In the genomic region with DNA sequence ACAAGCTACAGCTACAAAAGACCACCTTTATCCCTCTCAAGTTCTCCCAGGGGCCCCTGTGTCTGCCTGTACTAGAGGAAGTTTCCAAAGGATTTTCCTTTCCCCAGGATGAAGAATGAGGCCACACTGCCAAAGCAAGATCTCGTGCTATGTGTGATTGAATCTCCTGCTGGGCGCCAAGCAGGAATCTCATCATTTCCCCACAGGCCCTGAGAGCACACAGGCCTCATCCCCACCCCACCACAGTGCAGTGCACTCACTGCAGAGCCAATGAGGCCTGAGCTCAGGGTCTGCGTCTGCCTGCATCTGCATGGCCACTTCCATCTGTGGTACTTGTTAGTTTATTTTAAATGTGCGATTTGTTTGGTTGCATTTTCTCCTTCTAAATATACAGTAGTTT, we compare ENCODE assay signal across 26 cellular contexts.
A peak's percentile ranks its signal among the peaks of the same experiment; 100 is the strongest.
DNase-seq lines count a peak whose midpoint lies in the region; ATAC-seq and TF ChIP-seq lines count a peak whose summit lies in the region.
"Had no signal": no experiment of that assay in that cellular context is flagged by ENCODE, and none has a peak within 500 bp of the region (broad histone marks: within the 10 kb centered on the region; RNA-seq: fewer than 3 reads in every experiment).

No MANE protein-coding gene starts in this region.

- intact Hi-C loops in heart right ventricle (cut with DNase I) = no loop called here
- intact Hi-C loops in left cardiac atrium (cut with DNase I) = no loop called here
- intact Hi-C loops in left ventricle myocardium superior (cut with micrococcal nuclease) = no loop called here
- intact Hi-C loops in Right ventricle myocardium superior (cut with DNase I) = no loop called here
- intact Hi-C loops in dorsolateral prefrontal cortex (cut with DNase I) = no loop called here

- peak in 7 of 8 donors; percentile 51 to 90 (median 78) for ATAC-seq in heart right ventricle
- ATAC-seq in left cardiac atrium = no peak
- peak; percentile 53 for ATAC-seq in left ventricle myocardium superior
- no peak for ATAC-seq in Right ventricle myocardium superior (ENCODE audit: poor library complexity)
- ATAC-seq: A549, GM12878 had no signal

- WGBS in heart right ventricle, 2 donors = 60 to 62% methylated on average over 4 of the region's 4 CpGs
- no CpG with 5 or more reads among the region's 4 CpGs for WGBS in mesendoderm (ENCODE audit: extremely low coverage, insufficient coverage, low lambda C conversion rate)
- WGBS in neuronal stem cell (ENCODE audit: extremely low coverage in 2 of 2, insufficient read length in 2 of 2, insufficient replicate concordance in 1 of 2), 2 donors = no CpG with 5 or more reads among the region's 4 CpGs

- H3K56ac ChIP-seq in mesendoderm (ENCODE audit: low read length) = no peak overlapping the region

- H3K23ac ChIP-seq in mesendoderm (ENCODE audit: low read length) = no peak overlapping the region
- H3K23ac ChIP-seq in neuronal stem cell (ENCODE audit: low read depth, low read length, poor library complexity) = no peak overlapping the region

- TF ChIP-seq CTCF in heart right ventricle (IDR thresholded peaks at IDR 0.05) (no peak), dorsolateral prefrontal cortex (IDR thresholded peaks at IDR 0.05 in 54 of 56, conservative IDR thresholded peaks at IDR 0.05 in 2 of 56; ENCODE audit: low read depth in 1 of 56, partially characterized antibody in 56 of 56) (no peak)

- H2BK15ac ChIP-seq in mesendoderm (replicated peaks; ENCODE audit: low read depth) (no peak overlapping the region), neuronal stem cell (ENCODE audit: low read length) (no peak overlapping the region)

- H4K91ac ChIP-seq in neuronal stem cell (ENCODE audit: low read depth, low read length, poor library complexity) = no peak overlapping the region

- H3K36me3 ChIP-seq in heart right ventricle (no peaks in the 10 kb centered on the region), mesendoderm (ENCODE audit: control insufficient read depth, insufficient read depth, low read length) (no peaks in the 10 kb centered on the region), neuronal stem cell (replicated peaks in 1 of 2; ENCODE audit: control insufficient read depth in 2 of 2, insufficient read depth in 2 of 2, low read length in 2 of 2) (no peaks in the 10 kb centered on the region)
- H3K36me3 ChIP-seq: BE2C, BLaER1 had no signal

- H3K9ac ChIP-seq in mesendoderm (ENCODE audit: low read length) (no peak overlapping the region), neuronal stem cell (ENCODE audit: low read depth, low read length, poor library complexity) (no peak overlapping the region)
- H3K9ac ChIP-seq: BLaER1 had no signal

- H3K9me3 ChIP-seq in heart right ventricle (no peaks in the 10 kb centered on the region), neuronal stem cell (replicated peaks in 1 of 2; ENCODE audit: control insufficient read depth in 2 of 2, insufficient read depth in 1 of 2, low read depth in 1 of 2, low read length in 2 of 2) (no peaks in the 10 kb centered on the region)
- H3K9me3 ChIP-seq: A549, BE2C, BLaER1 had no signal

- H2BK120ac ChIP-seq in mesendoderm (ENCODE audit: low read depth, low read length) = no peak overlapping the region
- no peak overlapping the region for H2BK120ac ChIP-seq in neuronal stem cell (ENCODE audit: low read depth, low read length)

- H3K4me3 ChIP-seq in heart right ventricle = no peak overlapping the region
- no peak overlapping the region for H3K4me3 ChIP-seq in mesendoderm (ENCODE audit: low read length)
- peak overlapping the region in 1 of 2 donors; percentile 16 for H3K4me3 ChIP-seq in neuronal stem cell (ENCODE audit: low read length in 2 of 2)
- no peak overlapping the region for H3K4me3 ChIP-seq in dorsolateral prefrontal cortex
- H3K4me3 ChIP-seq: A549, BLaER1, GM12878 had no signal

- peaks cover 0 to 17% (median 0%) of the 10 kb centered on the region in 9 donors for H3K4me1 ChIP-seq in heart right ventricle
- no peaks in the 10 kb centered on the region for H3K4me1 ChIP-seq in mesendoderm (ENCODE audit: control insufficient read depth, low read depth, low read length)
- no peaks in the 10 kb centered on the region for H3K4me1 ChIP-seq in neuronal stem cell (ENCODE audit: control insufficient read depth in 2 of 2, insufficient read depth in 1 of 2, low read depth in 1 of 2, low read length in 2 of 2)
- H3K4me1 ChIP-seq: A549, BE2C, BLaER1 had no signal

- peak in 1 of 2 donors; percentile 5 for DNase-seq in heart right ventricle
- no peak for DNase-seq in left cardiac atrium
- no peak for DNase-seq in left ventricle myocardium superior
- no peak for DNase-seq in Right ventricle myocardium superior
- DNase-seq in mesendoderm = peak; percentile 2
- DNase-seq in neuronal stem cell (ENCODE audit: low spot score) = no peak
- no peak for DNase-seq in dorsolateral prefrontal cortex
- no peak for DNase-seq in activated T-cell treated with anti-CD3 and anti-CD28 coated beads for 4 hours
- DNase-seq: AML-193; BE2C; C1 segment of cervical spinal cord; CD4-positive, alpha-beta memory T cell; CD4-positive, CD25-positive, alpha-beta regulatory T cell; CD8-positive, alpha-beta memory T cell; COR-L47; DMS 273 treated with DMSO at 0.1 percent for 48 hours; DMS153; DMS53; DMS79; DND-41; EL; GDM1 had no signal

- no peak overlapping the region for H2BK12ac ChIP-seq in neuronal stem cell (ENCODE audit: low read length)

- H3K4me2 ChIP-seq in mesendoderm (ENCODE audit: low read length) (no peak overlapping the region), neuronal stem cell (ENCODE audit: insufficient read depth, low read length, poor library complexity, severe bottlenecking) (no peak overlapping the region)
- H3K4me2 ChIP-seq: A549, BLaER1 had no signal

- H3K4ac ChIP-seq in mesendoderm (ENCODE audit: low read depth, low read length) (no peak overlapping the region), neuronal stem cell (ENCODE audit: low read length) (no peak overlapping the region)

- peak overlapping the region in 1 of 10 donors; percentile 29 for H3K27ac ChIP-seq in heart right ventricle
- no peak overlapping the region for H3K27ac ChIP-seq in mesendoderm (ENCODE audit: low read depth, low read length)
- H3K27ac ChIP-seq in neuronal stem cell (replicated peaks; ENCODE audit: low read length) = no peak overlapping the region
- no peak overlapping the region for H3K27ac ChIP-seq in dorsolateral prefrontal cortex
- H3K27ac ChIP-seq: 22Rv1, A549, BLaER1 had no signal

- no peaks in the 10 kb centered on the region for H3K79me2 ChIP-seq in mesendoderm (ENCODE audit: control insufficient read depth, insufficient read depth, low read length)

- H2AK5ac ChIP-seq in mesendoderm (ENCODE audit: low read length) = no peak overlapping the region
- peak overlapping the region; percentile 23 for H2AK5ac ChIP-seq in neuronal stem cell (ENCODE audit: low read depth, low read length)

- H2BK5ac ChIP-seq in mesendoderm (ENCODE audit: low read length) = no peak overlapping the region
- no peak overlapping the region for H2BK5ac ChIP-seq in neuronal stem cell (ENCODE audit: low read length)

- no peak overlapping the region for H3K14ac ChIP-seq in neuronal stem cell (ENCODE audit: low read length)

- H4K8ac ChIP-seq in mesendoderm (ENCODE audit: low read depth, low read length) (no peak overlapping the region), neuronal stem cell (ENCODE audit: low read depth, low read length) (no peak overlapping the region)

- H3K18ac ChIP-seq in mesendoderm (ENCODE audit: low read length) (no peak overlapping the region), neuronal stem cell (ENCODE audit: low read length) (peak overlapping the region; percentile 19)

- H2AFZ ChIP-seq in neuronal stem cell (ENCODE audit: low read length) = no peak overlapping the region

- H3K27me3 ChIP-seq in heart right ventricle (peaks cover 0 to 6% (median 0%) of the 10 kb centered on the region in 7 donors), mesendoderm (ENCODE audit: insufficient read depth, low read length, poor library complexity) (no peaks in the 10 kb centered on the region), neuronal stem cell (ENCODE audit: control insufficient read depth in 3 of 3, insufficient read depth in 3 of 3, low read depth in 1 of 3, low read length in 3 of 3) (no peaks in the 10 kb centered on the region), dorsolateral prefrontal cortex (no peaks in the 10 kb centered on the region)
- H3K27me3 ChIP-seq: BLaER1 had no signal

- no peaks in the 10 kb centered on the region for H3K79me1 ChIP-seq in mesendoderm (ENCODE audit: low read length)
- no peaks in the 10 kb centered on the region for H3K79me1 ChIP-seq in neuronal stem cell (ENCODE audit: low read depth, low read length)

- no peak overlapping the region for H4K5ac ChIP-seq in mesendoderm (ENCODE audit: low read length)

Comparison
In these comparisons a context has a peak if more than half of its experiments do, and no peak if none do; other contexts are left out.
1. ATAC-seq: peak in heart right ventricle (7 of 8) and left ventricle myocardium superior (single experiment); none in left cardiac atrium (0 of 2) and Right ventricle myocardium superior (single experiment).